18 cellular contexts compared by ENCODE assay signal in genomic region chr5:72480836-72481235, GRCh38. TPM values are rescaled to one million over a fixed set of nuclear protein-coding genes. Genes with fewer than 3 reads are reported as not detected.
"Had no signal": no experiment of that assay in that cellular context is flagged by ENCODE, and none has a peak within 500 bp of the region (broad histone marks: within the 10 kb centered on the region; RNA-seq: fewer than 3 reads in every experiment).

No MANE protein-coding gene starts in this region.

- H3K36me3 Mint-ChIP-seq: activated naive CD4-positive, alpha-beta T cell treated with anti-CD3 and anti-CD28 coated beads, Interleukin-2, amount 50 U/mL, for 72 hours; naive thymus-derived CD8-positive, alpha-beta T cell had no signal

- H3K9me3 ChIP-seq: colonic mucosa, heart right ventricle, right atrium auricular region, upper lobe of left lung had no signal

- H3K27me3 ChIP-seq: colonic mucosa, heart right ventricle, right atrium auricular region, upper lobe of left lung had no signal

- H3K27ac Mint-ChIP-seq: activated B cell treated with CpG ODN at 0.5 μM for 24 hours; activated CD8-positive, alpha-beta T cell treated with anti-CD3 and anti-CD28 coated beads for 36 hours; activated naive CD4-positive, alpha-beta T cell treated with anti-CD3 and anti-CD28 coated beads, Interleukin-2, amount 50 U/mL, for 72 hours; naive thymus-derived CD8-positive, alpha-beta T cell; stimulated activated naive CD8-positive, alpha-beta T cell treated with anti-CD3 and anti-CD28 coated beads, Interleukin-15, Interleukin-2, amounts not matched to agents 100 ng/mL and 50 ng/mL, for 24 hours had no signal

- H3K9me3 Mint-ChIP-seq: activated B cell treated with CpG ODN at 0.5 μM for 24 hours; activated CD8-positive, alpha-beta T cell treated with anti-CD3 and anti-CD28 coated beads for 36 hours; activated naive CD4-positive, alpha-beta T cell treated with anti-CD3 and anti-CD28 coated beads, Interleukin-2, amount 50 U/mL, for 72 hours; activated T-cell treated with anti-CD3 and anti-CD28 coated beads, Interleukin-2, amount 50 U/mL, for 4 hours; naive thymus-derived CD8-positive, alpha-beta T cell; stimulated activated naive CD8-positive, alpha-beta T cell treated with anti-CD3 and anti-CD28 coated beads, Interleukin-15, Interleukin-2, amounts not matched to agents 100 ng/mL and 50 ng/mL, for 24 hours had no signal

- H3K4me3 Mint-ChIP-seq: activated B cell treated with CpG ODN at 0.5 μM for 24 hours; activated CD8-positive, alpha-beta T cell treated with anti-CD3 and anti-CD28 coated beads for 36 hours; activated T-cell treated with anti-CD3 and anti-CD28 coated beads, Interleukin-2, amount 50 U/mL, for 4 hours; naive thymus-derived CD8-positive, alpha-beta T cell; stimulated activated naive CD8-positive, alpha-beta T cell treated with anti-CD3 and anti-CD28 coated beads, Interleukin-15, Interleukin-2, amounts not matched to agents 100 ng/mL and 50 ng/mL, for 24 hours had no signal

- ATAC-seq: activated CD8-positive, alpha-beta T cell treated with anti-CD3 and anti-CD28 coated beads for 36 hours; activated naive CD4-positive, alpha-beta T cell treated with anti-CD3 and anti-CD28 coated beads, Interleukin-2, amount 50 U/mL, for 72 hours; activated T-cell treated with anti-CD3 and anti-CD28 coated beads, Interleukin-2, amount 50 U/mL, for 4 hours; esophagus mucosa; heart right ventricle; naive thymus-derived CD8-positive, alpha-beta T cell had no signal

- H3K4me1 ChIP-seq: colonic mucosa had no signal

- H3K4me3 ChIP-seq: colonic mucosa, heart right ventricle, right atrium auricular region, smooth muscle cell, upper lobe of left lung had no signal

- H3K27ac ChIP-seq: colonic mucosa, heart right ventricle, right atrium auricular region, upper lobe of left lung had no signal

- H3K4me1 Mint-ChIP-seq: activated B cell treated with CpG ODN at 0.5 μM for 24 hours; naive thymus-derived CD8-positive, alpha-beta T cell had no signal

- H3K4me2 ChIP-seq: smooth muscle cell had no signal

- DNase-seq: activated B cell treated with CpG ODN at 0.5 μM for 24 hours; activated CD4-positive, alpha-beta T cell treated with anti-CD3 and anti-CD28 coated beads for 48 hours; activated CD8-positive, alpha-beta T cell treated with anti-CD3 and anti-CD28 coated beads for 36 hours; activated effector memory CD4-positive, alpha-beta T cell treated with anti-CD3 and anti-CD28 coated beads, Interleukin-2, amount 50 U/mL, for 16 hours; activated T-cell treated with anti-CD3 and anti-CD28 coated beads, Interleukin-2, amount 50 U/mL, for 4 hours; amniotic stem cell; caudate nucleus; colonic mucosa; foreskin melanocyte; heart right ventricle; naive thymus-derived CD8-positive, alpha-beta T cell had no signal

- H3K36me3 ChIP-seq: colonic mucosa, right atrium auricular region had no signal

RNA-seq across cellular contexts. Expression of gene ZNF366, which starts 26.4 kb away (rescaled TPM):
- total RNA-seq: activated B cell treated with CpG ODN at 0.5 μM for 24 hours; activated CD8-positive, alpha-beta T cell treated with anti-CD3 and anti-CD28 coated beads for 36 hours; activated naive CD4-positive, alpha-beta T cell treated with anti-CD3 and anti-CD28 coated beads, Interleukin-2, amount 50 U/mL, for 72 hours; activated T-cell treated with anti-CD3 and anti-CD28 coated beads, Interleukin-2, amount 50 U/mL, for 4 hours; naive thymus-derived CD8-positive, alpha-beta T cell; smooth muscle cell; T-helper 2 cell treated with Interferon-gamma antibody and Interleukin-4, amounts not matched to agents 100 ng/mL and 5 ng/mL, for 36 hours had no signal
- polyA plus RNA-seq: naive thymus-derived CD8-positive, alpha-beta T cell; smooth muscle cell had no signal
